ENCODE assay signal across 11 cellular contexts in genomic region chr18:48994044-48994651, GRCh38. TPM values are rescaled to one million over a fixed set of nuclear protein-coding genes. Genes with fewer than 3 reads are reported as not detected.
DNase-seq lines count a peak whose midpoint lies in the region; ATAC-seq and TF ChIP-seq lines count a peak whose summit lies in the region.
"Had no signal": no experiment of that assay in that cellular context is flagged by ENCODE, and none has a peak within 500 bp of the region (broad histone marks: within the 10 kb centered on the region; RNA-seq: fewer than 3 reads in every experiment).

No MANE protein-coding gene starts in this region.

- intact Hi-C loops in heart right ventricle (cut with DNase I): no loop called here

- peaks cover 10% of the 10 kb centered on the region for H3K27me3 Mint-ChIP-seq in T-helper 17 cell

- peak overlapping the region; percentile 23 to 77 (median 61) for H3K27ac ChIP-seq in heart right ventricle
- H3K27ac ChIP-seq in skeletal muscle tissue (ENCODE audit: low read depth, low read length): peak overlapping the region; percentile 52

- TF ChIP-seq CTCF in heart right ventricle (IDR thresholded peaks at IDR 0.05): no peak

- peaks cover 4% of the 10 kb centered on the region for H3K36me3 Mint-ChIP-seq in T-helper 17 cell (ENCODE audit: low read depth)

- H3K27me3 ChIP-seq in heart right ventricle: no peaks in the 10 kb centered on the region
- no peaks in the 10 kb centered on the region for H3K27me3 ChIP-seq in skeletal muscle tissue (ENCODE audit: control insufficient read depth in 3 of 3, insufficient read depth in 3 of 3, low read length in 3 of 3)
- H3K27me3 ChIP-seq: tibial nerve had no signal

- H3K4me1 Mint-ChIP-seq in T-helper 17 cell: peaks cover 35% of the 10 kb centered on the region

- ATAC-seq in T-helper 17 cell (no peak), heart right ventricle (peak in 7 of 8 donors; percentile 13 to 57 (median 42)), GM18517 (IDR thresholded peaks at IDR 0.05; ENCODE audit: unreplicated experiment) (no peak), HG03378 (IDR thresholded peaks at IDR 0.05; ENCODE audit: unreplicated experiment) (no peak)

- H3K36me3 ChIP-seq in heart right ventricle (no peaks in the 10 kb centered on the region), skeletal muscle tissue (ENCODE audit: control insufficient read depth in 3 of 3, insufficient read depth in 3 of 3, low read length in 3 of 3) (no peaks in the 10 kb centered on the region)
- H3K36me3 ChIP-seq: tibial nerve had no signal

- no peak overlapping the region for H3K4me3 Mint-ChIP-seq in T-helper 17 cell
- H3K4me3 Mint-ChIP-seq: activated CD4-positive, alpha-beta T cell treated with anti-CD3 and anti-CD28 coated beads, Interleukin-2, amount 10 ng/mL, durations not matched to agents 7 days and 5 days had no signal

- H3K9ac ChIP-seq in skeletal muscle tissue (ENCODE audit: low read depth in 1 of 3, low read length in 3 of 3): peak overlapping the region in 1 of 3 donors; percentile 1

- H3K4me1 ChIP-seq in heart right ventricle (peaks cover 25 to 84% (median 53%) of the 10 kb centered on the region in 9 donors), skeletal muscle tissue (ENCODE audit: control insufficient read depth in 3 of 3, insufficient read depth in 3 of 3, low read length in 3 of 3) (peaks cover 37 to 78% (median 67%) of the 10 kb centered on the region in 3 donors)

- 34 to 46% methylated on average over 15 of the region's 15 CpGs for WGBS in heart right ventricle, 2 donors

- peak; percentile 73 for DNase-seq in EL
- no peak for DNase-seq in T-helper 17 cell
- no peak for DNase-seq in heart right ventricle
- DNase-seq in HUDEP-2 (lab: John Stamatoyannopoulos, UW; ENCODE audit: unreplicated experiment in 76 of 76): no peak
- no peak for DNase-seq in cortex of kidney (lab: John Stamatoyannopoulos, UW)
- DNase-seq: activated CD4-positive, alpha-beta T cell treated with anti-CD3 and anti-CD28 coated beads, Interleukin-2, amount 10 ng/mL, durations not matched to agents 7 days and 5 days; NCI-H1436 had no signal

- H3K27ac Mint-ChIP-seq in T-helper 17 cell: peak overlapping the region; percentile 94

- H3K9me3 ChIP-seq in T-helper 17 cell (ENCODE audit: control insufficient read depth, low read length, poor library complexity, severe bottlenecking) (no peaks in the 10 kb centered on the region), heart right ventricle (no peaks in the 10 kb centered on the region), skeletal muscle tissue (ENCODE audit: control insufficient read depth in 3 of 3, low read length in 3 of 3) (no peaks in the 10 kb centered on the region)
- H3K9me3 ChIP-seq: tibial nerve had no signal

- H3K4me3 ChIP-seq in heart right ventricle: no peak overlapping the region
- H3K4me3 ChIP-seq in skeletal muscle tissue (ENCODE audit: low read length in 3 of 3): peak overlapping the region in 2 of 3 donors; percentile 0 to 17
- H3K4me3 ChIP-seq: tibial nerve had no signal

RNA-seq across cellular contexts. Expression of gene SMAD7, which starts 43.4 kb away (rescaled TPM):
- total RNA-seq in T-helper 17 cell (100 to 1,000 TPM; 161 to 181 TPM), heart right ventricle (10 to 100 TPM; 15.4 to 28.6 (median 19.9) TPM), skeletal muscle tissue (8.9 TPM)
- polyA plus RNA-seq in heart right ventricle: 10 to 100 TPM in 1 of 2 donors, 1 to 10 TPM in 1; 6.7 to 18.7 TPM

Comparison
In these comparisons a context has a peak if more than half of its experiments do, and no peak if none do; other contexts are left out.
1. ATAC-seq: peak in heart right ventricle (7 of 8); none in T-helper 17 cell (single experiment), GM18517 (single experiment) and HG03378 (single experiment).
2. H3K4me3 ChIP-seq: peak in skeletal muscle tissue (2 of 3); none in heart right ventricle (0 of 10).
3. RNA of gene SMAD7, which starts 43.4 kb away (total RNA-seq): 161 to 181 TPM in T-helper 17 cell; 15.4 to 28.6 TPM in heart right ventricle and 8.9 TPM in skeletal muscle tissue (single experiment); every median in the first group is over 4 times any median in the second.